ENCODE assay signal across 10 cellular contexts in genomic region chr14:65282909-65283253, GRCh38.
DNase-seq lines count a peak whose midpoint lies in the region; ATAC-seq and TF ChIP-seq lines count a peak whose summit lies in the region.
"Had no signal": no experiment of that assay in that cellular context is flagged by ENCODE, and none has a peak within 500 bp of the region (broad histone marks: within the 10 kb centered on the region; RNA-seq: fewer than 3 reads in every experiment).

No MANE protein-coding gene starts in this region.

- H3K36me3 ChIP-seq in adipocyte (ENCODE audit: control insufficient read depth, insufficient read depth, low read length, severe bottlenecking), result no peaks in the 10 kb centered on the region
- H3K36me3 ChIP-seq in mucosa of stomach (ENCODE audit: control insufficient read depth, insufficient read depth, low read length), result no peaks in the 10 kb centered on the region
- H3K36me3 ChIP-seq in esophagus muscularis mucosa, result no peaks in the 10 kb centered on the region
- H3K36me3 ChIP-seq: MG63 had no signal

- POLR2A ChIA-PET in AG04449 (lab: Yijun Ruan, JAX), result interaction anchor here (0.8 to 1.4 kb wide), 4 partner anchors 9 to 79 kb away, joined by 3 to 5 read pairs (median 3); no protein-coding TSS in a partner anchor

- WGBS in esophagus muscularis mucosa, result 80% methylated on average over 3 of the region's 3 CpGs

- CTCF ChIA-PET in AG04449 (lab: Yijun Ruan, JAX), result interaction anchor here (0.6 to 1.9 kb wide), 5 partner anchors 11 to 129 kb away, joined by 3 to 8 read pairs (median 4); partner anchors contain the start of gene FUT8

- no peak overlapping the region for H3K27ac ChIP-seq in esophagus muscularis mucosa (replicated peaks in 1 of 4)

- DNase-seq in AG04449 (ENCODE audit: low read depth, low spot score) (no peak), adipocyte (ENCODE audit: low read depth) (no peak), Kasumi-1 (lab: John Stamatoyannopoulos, UW) (no peak), DMS53 (lab: John Stamatoyannopoulos, UW) (no peak), esophagus muscularis mucosa (ENCODE audit: extremely low spot score) (no peak)
- DNase-seq: MG63; stimulated activated CD4-positive, alpha-beta T cell treated with anti-CD3 and anti-CD28 coated beads, Interleukin-1b, Interleukin-23, amount 100 ng/mL, for 48 hours had no signal

- intact Hi-C loops in esophagus muscularis mucosa (cut with DNase I), result no loop called here

- H3K4me3 ChIP-seq in AG04449 (ENCODE audit: low read depth, low read length) (peak overlapping the region; percentile 35), adipocyte (ENCODE audit: low read length) (peak overlapping the region; percentile 21), mucosa of stomach (ENCODE audit: low read length) (peak overlapping the region; percentile 16), esophagus muscularis mucosa (peak overlapping the region in 2 of 4 donors; percentile 19 to 36)
- H3K4me3 ChIP-seq: MG63 had no signal

- TF ChIP-seq POLR2A in esophagus muscularis mucosa (IDR thresholded peaks at IDR 0.05; ENCODE audit: low read depth), result no peak

- TF ChIP-seq CTCF in AG04449 (IDR thresholded peaks at IDR 0.05; ENCODE audit: insufficient read depth, low read length, missing control alignments) (no peak), esophagus muscularis mucosa (IDR thresholded peaks at IDR 0.05) (no peak)

- H3K9ac ChIP-seq in adipocyte (ENCODE audit: low read length), result peak overlapping the region; percentile 28
- peak overlapping the region; percentile 70 for H3K9ac ChIP-seq in mucosa of stomach (ENCODE audit: low read length)

- peaks cover 16% of the 10 kb centered on the region for H3K4me1 ChIP-seq in adipocyte (ENCODE audit: control insufficient read depth, insufficient read depth, low read length)
- peaks cover 26% of the 10 kb centered on the region for H3K4me1 ChIP-seq in mucosa of stomach (ENCODE audit: control insufficient read depth, insufficient read depth, low read length)
- peaks cover 8 to 14% (median 12%) of the 10 kb centered on the region in 4 donors for H3K4me1 ChIP-seq in esophagus muscularis mucosa

- H3K9me3 ChIP-seq in adipocyte (ENCODE audit: control insufficient read depth, low read length) (no peaks in the 10 kb centered on the region), mucosa of stomach (ENCODE audit: control insufficient read depth, low read length) (no peaks in the 10 kb centered on the region), esophagus muscularis mucosa (no peaks in the 10 kb centered on the region)
- H3K9me3 ChIP-seq: MG63 had no signal

- no peaks in the 10 kb centered on the region for H3K27me3 ChIP-seq in adipocyte (replicated peaks; ENCODE audit: control insufficient read depth, insufficient read depth, low read length)
- no peaks in the 10 kb centered on the region for H3K27me3 ChIP-seq in mucosa of stomach (ENCODE audit: control insufficient read depth, insufficient read depth, low read length)
- no peaks in the 10 kb centered on the region for H3K27me3 ChIP-seq in esophagus muscularis mucosa
- H3K27me3 ChIP-seq: MG63 had no signal

- no peak for TF ChIP-seq EP300 in esophagus muscularis mucosa (IDR thresholded peaks at IDR 0.05)

- ATAC-seq in HG03432 (IDR thresholded peaks at IDR 0.05; ENCODE audit: unreplicated experiment) (peak; percentile 22), GM21360 (IDR thresholded peaks at IDR 0.05; ENCODE audit: unreplicated experiment) (no peak)
